Comparison of ENCODE assay signal across 8 cellular contexts in genomic region chr13:23159205-23159586, GRCh38. TPM values are rescaled to one million over a fixed set of nuclear protein-coding genes. Genes with fewer than 3 reads are reported as not detected.
DNase-seq lines count a peak whose midpoint lies in the region; ATAC-seq and TF ChIP-seq lines count a peak whose summit lies in the region.
"Had no signal": no experiment of that assay in that cellular context is flagged by ENCODE, and none has a peak within 500 bp of the region (broad histone marks: within the 10 kb centered on the region; RNA-seq: fewer than 3 reads in every experiment).

No MANE protein-coding gene starts in this region.

- no peaks in the 10 kb centered on the region for H3K4me1 ChIP-seq in ectodermal cell (ENCODE audit: control insufficient read depth, insufficient read depth, low read length)

- H3K9me3 ChIP-seq in ectodermal cell (ENCODE audit: control insufficient read depth, low read length), result no peaks in the 10 kb centered on the region

- TF ChIP-seq CTCF in GM12875 (IDR thresholded peaks at IDR 0.05; ENCODE audit: borderline replicate concordance, insufficient read depth, low read depth, low read length) (peak; percentile 65; the same call in 1 of the 2 replicates), NB4 (IDR thresholded peaks at IDR 0.05; ENCODE audit: low read depth, low read length) (peak; percentile 88), mesothelial cell of epicardium (IDR thresholded peaks at IDR 0.05; ENCODE audit: unreplicated experiment) (peak; percentile 71)

- H3K27me3 ChIP-seq in ectodermal cell (ENCODE audit: control insufficient read depth, insufficient read depth, low read length, poor library complexity, severe bottlenecking), result peaks cover 30% of the 10 kb centered on the region

- peak overlapping the region; percentile 94 for H3K4me3 Mint-ChIP-seq in mesothelial cell of epicardium
- no peak overlapping the region for H3K4me3 Mint-ChIP-seq in stimulated activated memory B cell treated with anti-CD40 and anti-IgM and Interleukin-4, amounts not matched to agents 10 μg/mL and 1 μg/mL and 100 μg/mL, for 72 hours
- H3K4me3 Mint-ChIP-seq: activated B cell treated with CpG ODN at 0.5 μM for 24 hours had no signal

- H3K27me3 Mint-ChIP-seq in mesothelial cell of epicardium (ENCODE audit: low read depth), result no peaks in the 10 kb centered on the region
- H3K27me3 Mint-ChIP-seq in stimulated activated memory B cell treated with anti-CD40 and anti-IgM and Interleukin-4, amounts not matched to agents 10 μg/mL and 1 μg/mL and 100 μg/mL, for 72 hours, result peaks cover 34% of the 10 kb centered on the region

- no peaks in the 10 kb centered on the region for H3K36me3 Mint-ChIP-seq in mesothelial cell of epicardium
- no peaks in the 10 kb centered on the region for H3K36me3 Mint-ChIP-seq in stimulated activated memory B cell treated with anti-CD40 and anti-IgM and Interleukin-4, amounts not matched to agents 10 μg/mL and 1 μg/mL and 100 μg/mL, for 72 hours

- DNase-seq in NB4 (ENCODE audit: low read depth) (peak; percentile 50), mesothelial cell of epicardium (ENCODE audit: low spot score in 2 of 2, unreplicated experiment in 2 of 2) (peak in 1 of 2 experiments; percentile 73), SW480 (ENCODE audit: low spot score) (no peak)
- DNase-seq: activated B cell treated with CpG ODN at 0.5 μM for 24 hours had no signal

- H3K27ac ChIP-seq in ectodermal cell (ENCODE audit: insufficient read depth, low read depth, low read length, poor library complexity, severe bottlenecking), result no peak overlapping the region

- H3K4me1 Mint-ChIP-seq in mesothelial cell of epicardium, result peaks cover 21% of the 10 kb centered on the region
- H3K4me1 Mint-ChIP-seq in stimulated activated memory B cell treated with anti-CD40 and anti-IgM and Interleukin-4, amounts not matched to agents 10 μg/mL and 1 μg/mL and 100 μg/mL, for 72 hours, result peaks cover 6% of the 10 kb centered on the region
- H3K4me1 Mint-ChIP-seq: activated B cell treated with CpG ODN at 0.5 μM for 24 hours had no signal

- 17 to 19% methylated on average over 11 of the region's 11 CpGs for WGBS in ectodermal cell, 2 experiments

- H3K4me3 ChIP-seq in GM12875 (ENCODE audit: low read depth, low read length), result no peak overlapping the region
- H3K4me3 ChIP-seq in NB4 (ENCODE audit: low read depth, low read length), result no peak overlapping the region
- peak overlapping the region; percentile 36 for H3K4me3 ChIP-seq in ectodermal cell (ENCODE audit: insufficient read depth, low read depth, low read length)

- H3K27ac Mint-ChIP-seq in mesothelial cell of epicardium, result peak overlapping the region; percentile 88
- H3K27ac Mint-ChIP-seq in stimulated activated memory B cell treated with anti-CD40 and anti-IgM and Interleukin-4, amounts not matched to agents 10 μg/mL and 1 μg/mL and 100 μg/mL, for 72 hours, result no peak overlapping the region
- H3K27ac Mint-ChIP-seq: activated B cell treated with CpG ODN at 0.5 μM for 24 hours had no signal

- TF ChIP-seq POLR2A in NB4 (IDR thresholded peaks at IDR 0.05; ENCODE audit: extremely low read depth, insufficient read length), result no peak

- no peaks in the 10 kb centered on the region for H3K36me3 ChIP-seq in ectodermal cell (ENCODE audit: control insufficient read depth, insufficient read depth, low read length)

- no peak for ATAC-seq in GM18861 (IDR thresholded peaks at IDR 0.05; ENCODE audit: unreplicated experiment)
- no peak for ATAC-seq in stimulated activated memory B cell treated with anti-CD40 and anti-IgM and Interleukin-4, amounts not matched to agents 10 μg/mL and 1 μg/mL and 100 μg/mL, for 72 hours

- H3K9me3 Mint-ChIP-seq in mesothelial cell of epicardium, result peaks cover 14% of the 10 kb centered on the region
- no peaks in the 10 kb centered on the region for H3K9me3 Mint-ChIP-seq in stimulated activated memory B cell treated with anti-CD40 and anti-IgM and Interleukin-4, amounts not matched to agents 10 μg/mL and 1 μg/mL and 100 μg/mL, for 72 hours

RNA-seq across cellular contexts. Expression of gene SGCG, which starts 21.6 kb away (rescaled TPM):
- not detected for polyA plus RNA-seq in ectodermal cell (2013, experiment 1 of 4)
- polyA plus RNA-seq in ectodermal cell (2013, experiment 2 of 4), result 0.20 TPM
- 0.21 TPM for polyA plus RNA-seq in ectodermal cell (2013, experiment 3 of 4)
- not detected for polyA plus RNA-seq in ectodermal cell (2013, experiment 4 of 4)
- 12.1 to 12.9 TPM (median 12.1 TPM) in 3 replicates for total RNA-seq in mesothelial cell of epicardium
- total RNA-seq: activated B cell treated with CpG ODN at 0.5 μM for 24 hours had no signal
